9 cellular contexts compared by ENCODE assay signal in the genomic region with DNA sequence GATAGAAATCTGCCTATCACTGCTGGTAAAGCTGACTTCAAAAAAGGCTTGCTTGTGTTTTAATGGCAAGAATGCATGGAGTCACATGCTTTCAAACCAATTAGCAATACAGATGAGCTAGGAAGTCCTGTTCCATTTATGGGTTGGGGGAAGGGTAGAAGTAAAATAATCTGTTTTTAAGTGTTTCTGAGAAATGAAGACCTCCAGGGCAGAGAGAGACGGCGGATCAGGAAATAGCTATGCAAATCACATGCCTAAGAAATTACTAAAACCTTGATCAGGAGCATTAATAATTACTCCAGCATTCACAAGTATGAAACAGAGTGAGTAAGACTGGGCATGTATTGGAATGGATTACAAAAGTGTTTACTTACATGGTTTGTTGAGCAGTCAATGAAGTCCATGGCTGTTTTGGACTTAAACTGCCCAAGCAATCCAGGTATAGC.
A peak's percentile ranks its signal among the peaks of the same experiment; 100 is the strongest.
DNase-seq lines count a peak whose midpoint lies in the region; ATAC-seq and TF ChIP-seq lines count a peak whose summit lies in the region.
"Had no signal": no experiment of that assay in that cellular context is flagged by ENCODE, and none has a peak within 500 bp of the region (broad histone marks: within the 10 kb centered on the region; RNA-seq: fewer than 3 reads in every experiment).

No MANE protein-coding gene starts in this region.

- H3K36me3 Mint-ChIP-seq in naive thymus-derived CD4-positive, alpha-beta T cell, result peaks cover 5 to 34% (median 11%) of the 10 kb centered on the region in 5 donors

- BruUV-seq in mammary epithelial cell (replicated peaks; lab: Mats Ljungman, UMichigan), result no TSS peak

- in situ Hi-C loops in mammary epithelial cell (cut with MboI; ENCODE audit: low sequenced_read_pairs in 2 of 2), result loop anchor here (25.0 kb wide), 1 partner anchor 344 kb away; no protein-coding TSS in a partner anchor

- DNase-seq in MM.1S (no peak), mammary epithelial cell (no peak), retina (no peak), NCI-H446 treated with DMSO at 0.1 percent for 48 hours (lab: John Stamatoyannopoulos, UW) (no peak)
- no peak for DNase-seq in naive thymus-derived CD4-positive, alpha-beta T cell
- DNase-seq: NCI-H2029 treated with DMSO at 0.1 percent for 48 hours had no signal

- H3K9me3 ChIP-seq in BLaER1 (peaks cover 15% of the 10 kb centered on the region), MM.1S (replicated peaks; ENCODE audit: insufficient read depth, low read length) (no peaks in the 10 kb centered on the region), mammary epithelial cell (replicated peaks; ENCODE audit: insufficient read depth, low read length) (no peaks in the 10 kb centered on the region)
- H3K9me3 ChIP-seq in naive thymus-derived CD4-positive, alpha-beta T cell (ENCODE audit: control insufficient read depth in 2 of 3, low read length in 3 of 3), result no peaks in the 10 kb centered on the region

- CTCF ChIA-PET in mammary epithelial cell (lab: Charles Lee; ENCODE audit: low non-redundant PET), result interaction anchor here (0.6 to 0.7 kb wide), 3 partner anchors 31 to 191 kb away, joined by 3 read pairs; no protein-coding TSS in a partner anchor
- CTCF ChIA-PET in naive thymus-derived CD4-positive, alpha-beta T cell (lab: Charles Lee), result interaction anchor here (0.6 to 0.9 kb wide), 3 partner anchors 145 to 201 kb away, joined by 3 read pairs; no protein-coding TSS in a partner anchor

- no peaks in the 10 kb centered on the region for H3K9me3 Mint-ChIP-seq in naive thymus-derived CD4-positive, alpha-beta T cell

- peak overlapping the region in 9 of 10 donors; percentile 27 to 82 (median 58) for H3K4me3 Mint-ChIP-seq in naive thymus-derived CD4-positive, alpha-beta T cell

- 0% methylated on average over 2 of the region's 2 CpGs for WGBS in mammary epithelial cell (ENCODE audit: low coverage, missing lambda C conversion rate)

- H3F3A ChIP-seq in MM.1S (ENCODE audit: insufficient read depth, low read length), result peaks cover 49% of the 10 kb centered on the region

- peak overlapping the region; percentile 1 to 100 (median 71) for H3K27ac Mint-ChIP-seq in naive thymus-derived CD4-positive, alpha-beta T cell

- H3K4me2 ChIP-seq in BLaER1 (peak overlapping the region; percentile 60), MM.1S (ENCODE audit: low read depth, low read length) (peak overlapping the region; percentile 46), mammary epithelial cell (ENCODE audit: insufficient read depth, low read depth, low read length) (peak overlapping the region; percentile 15)

- intact Hi-C loops in mammary epithelial cell (cut with micrococcal nuclease), result loop anchor here (10.0 kb wide), 1 partner anchor 341 kb away; no protein-coding TSS in a partner anchor
- intact Hi-C loops in naive thymus-derived CD4-positive, alpha-beta T cell (cut with micrococcal nuclease), result no loop called here

- H3K4me3 ChIP-seq in BLaER1 (no peak overlapping the region), MM.1S (ENCODE audit: low read length) (no peak overlapping the region), mammary epithelial cell (replicated peaks in 1 of 3; ENCODE audit: insufficient read depth in 1 of 3, low read depth in 2 of 3, low read length in 3 of 3) (no peak overlapping the region)
- H3K4me3 ChIP-seq in naive thymus-derived CD4-positive, alpha-beta T cell (ENCODE audit: low read length), result no peak overlapping the region

- H3K27ac ChIP-seq in BLaER1, result peak overlapping the region; percentile 72
- H3K27ac ChIP-seq in MM.1S (ENCODE audit: low read length), result peak overlapping the region; percentile 94; the same call in 1 of the 2 replicates
- H3K27ac ChIP-seq in mammary epithelial cell (ENCODE audit: insufficient read depth, low read depth, low read length), result peak overlapping the region; percentile 2
- no peak overlapping the region for H3K27ac ChIP-seq in naive thymus-derived CD4-positive, alpha-beta T cell (ENCODE audit: low read depth, low read length)

- no peak overlapping the region for H2AFZ ChIP-seq in MM.1S (ENCODE audit: low read length)
- H2AFZ ChIP-seq in mammary epithelial cell (ENCODE audit: low read depth, low read length), result no peak overlapping the region

- H3K27me3 Mint-ChIP-seq in naive thymus-derived CD4-positive, alpha-beta T cell, result no peaks in the 10 kb centered on the region

- H3K4me1 ChIP-seq in BLaER1, result peaks cover 98% of the 10 kb centered on the region
- peaks cover 80% of the 10 kb centered on the region for H3K4me1 ChIP-seq in MM.1S (ENCODE audit: low read length)
- H3K4me1 ChIP-seq in mammary epithelial cell (ENCODE audit: insufficient read depth, low read length), result peaks cover 60% of the 10 kb centered on the region
- peaks cover 64 to 76% of the 10 kb centered on the region in 2 donors for H3K4me1 ChIP-seq in naive thymus-derived CD4-positive, alpha-beta T cell (ENCODE audit: control insufficient read depth in 2 of 2, insufficient read depth in 2 of 2, low read length in 2 of 2)

- TF ChIP-seq CTCF in MM.1S (IDR thresholded peaks at IDR 0.05; ENCODE audit: low read length) (no peak), mammary epithelial cell (conservative IDR thresholded peaks at IDR 0.05 in 1 of 2, IDR thresholded peaks at IDR 0.05 in 1 of 2; ENCODE audit: extremely low read depth in 1 of 2, insufficient read depth in 1 of 2, low read depth in 1 of 2, low read length in 2 of 2) (no peak)

- H3K9me2 ChIP-seq in MM.1S (replicated peaks; ENCODE audit: insufficient read depth, low read length), result no peaks in the 10 kb centered on the region

- H3K79me2 ChIP-seq in MM.1S (ENCODE audit: low read length), result peaks cover 84% of the 10 kb centered on the region
- no peaks in the 10 kb centered on the region for H3K79me2 ChIP-seq in mammary epithelial cell (ENCODE audit: insufficient read depth, low read length)

- dilution Hi-C loops in mammary epithelial cell (cut with HindIII; ENCODE audit: low sequenced_read_pairs), result no loop called here

- ATAC-seq in naive thymus-derived CD4-positive, alpha-beta T cell, result no peak
- ATAC-seq in GM18909 (IDR thresholded peaks at IDR 0.05; ENCODE audit: poor library complexity, unreplicated experiment) (no peak), HG02970 (IDR thresholded peaks at IDR 0.05; ENCODE audit: low FRiP score, unreplicated experiment) (no peak)

- peaks cover 78 to 97% (median 94%) of the 10 kb centered on the region in 7 donors for H3K4me1 Mint-ChIP-seq in naive thymus-derived CD4-positive, alpha-beta T cell

- 0 out of 2 replicates have a peak, but pooled peaks cover 1% of the 10 kb centered on the region for H4K20me1 ChIP-seq in BLaER1
- no peaks in the 10 kb centered on the region for H4K20me1 ChIP-seq in MM.1S (ENCODE audit: insufficient read depth, low read length)
- H4K20me1 ChIP-seq in mammary epithelial cell (ENCODE audit: insufficient read depth, low read length), result no peaks in the 10 kb centered on the region

- H3K27me3 ChIP-seq in BLaER1 (no peaks in the 10 kb centered on the region), MM.1S (replicated peaks; ENCODE audit: insufficient read depth, low read length) (no peaks in the 10 kb centered on the region), mammary epithelial cell (ENCODE audit: insufficient read depth, low read length) (no peaks in the 10 kb centered on the region)
- H3K27me3 ChIP-seq in naive thymus-derived CD4-positive, alpha-beta T cell (ENCODE audit: control insufficient read depth in 2 of 2, insufficient read depth in 2 of 2, low read length in 2 of 2), result no peaks in the 10 kb centered on the region

- H3K36me3 ChIP-seq in BLaER1 (peaks cover 51% of the 10 kb centered on the region), MM.1S (replicated peaks; ENCODE audit: insufficient read depth, low read length) (no peaks in the 10 kb centered on the region), mammary epithelial cell (ENCODE audit: insufficient read depth, low read length) (no peaks in the 10 kb centered on the region)
- no peaks in the 10 kb centered on the region for H3K36me3 ChIP-seq in naive thymus-derived CD4-positive, alpha-beta T cell (ENCODE audit: control insufficient read depth in 2 of 3, insufficient read depth in 3 of 3, low read length in 3 of 3)

- POLR2A ChIA-PET in naive thymus-derived CD4-positive, alpha-beta T cell (lab: Charles Lee), result interaction anchor here (0.6 to 1.4 kb wide), 5 partner anchors 26 to 172 kb away, joined by 3 to 5 read pairs (median 3); no protein-coding TSS in a partner anchor

- H3K9ac ChIP-seq in BLaER1 (no peak overlapping the region), MM.1S (ENCODE audit: low read length) (no peak overlapping the region), mammary epithelial cell (ENCODE audit: insufficient read depth, low read length) (no peak overlapping the region)
